In genomic region chr20:63041776-63042175, GRCh38 we compare ENCODE assay signal across 22 cellular contexts. TPM values are rescaled to one million over a fixed set of nuclear protein-coding genes. Genes with fewer than 3 reads are reported as not detected.
DNase-seq lines count a peak whose midpoint lies in the region; ATAC-seq, FAIRE-seq and TF ChIP-seq lines count a peak whose summit lies in the region.
"Had no signal": no experiment of that assay in that cellular context is flagged by ENCODE, and none has a peak within 500 bp of the region (broad histone marks: within the 10 kb centered on the region; RNA-seq: fewer than 3 reads in every experiment).

No MANE protein-coding gene starts in this region.

- H3K36me3 Mint-ChIP-seq in natural killer cell treated with Interleukin-12 subunit alpha and Interleukin-12 subunit beta and Interleukin-15 and Interleukin-18, amount 100 ng/mL, for 72 hours: no peaks in the 10 kb centered on the region
- H3K36me3 Mint-ChIP-seq in natural killer cell (no peaks in the 10 kb centered on the region), nephron progenitor cell (ENCODE audit: low read depth) (no peaks in the 10 kb centered on the region)
- H3K36me3 Mint-ChIP-seq: CD4-positive, alpha-beta memory T cell had no signal

- TF ChIP-seq CTCF in natural killer cell (IDR thresholded peaks at IDR 0.05) (no peak), GM12878 (IDR thresholded peaks at IDR 0.05 in 2 of 3, conservative IDR thresholded peaks at IDR 0.05 in 1 of 3; ENCODE audit: control insufficient read depth in 2 of 3, extremely low read depth in 1 of 3, insufficient read depth in 1 of 3, low read depth in 3 of 3, low read length in 3 of 3) (no peak), spleen (IDR thresholded peaks at IDR 0.05 in 8 of 11, conservative IDR thresholded peaks at IDR 0.05 in 3 of 11) (no peak), nephron progenitor cell (IDR thresholded peaks at IDR 0.05) (no peak)

- TF ChIP-seq POLR2A in GM12878 (IDR thresholded peaks at IDR 0.05; ENCODE audit: low read depth, low read length): no peak
- TF ChIP-seq POLR2A in spleen (IDR thresholded peaks at IDR 0.05): no peak

- H3K4me1 ChIP-seq in GM12878 (ENCODE audit: control insufficient read depth, insufficient read depth, low read length): peaks cover 6% of the 10 kb centered on the region
- H3K4me1 ChIP-seq in spleen: no peaks in the 10 kb centered on the region
- H3K4me1 ChIP-seq: HAP-1 had no signal

- H4K20me1 ChIP-seq in GM12878 (ENCODE audit: control insufficient read depth, insufficient read depth): no peaks in the 10 kb centered on the region

- H2AFZ ChIP-seq in GM12878 (ENCODE audit: control insufficient read depth, low read depth, low read length): no peak overlapping the region

- in situ Hi-C loops in GM12878 (cut with MboI): no loop called here

- TF ChIP-seq EP300 in GM12878 (IDR thresholded peaks at IDR 0.05; ENCODE audit: borderline replicate concordance in 1 of 2, control insufficient read depth in 1 of 2, low read depth in 2 of 2, low read length in 2 of 2): no peak

- H3K9me3 Mint-ChIP-seq in natural killer cell treated with Interleukin-12 subunit alpha and Interleukin-12 subunit beta and Interleukin-15 and Interleukin-18, amount 100 ng/mL, for 72 hours: no peaks in the 10 kb centered on the region
- H3K9me3 Mint-ChIP-seq in natural killer cell (no peaks in the 10 kb centered on the region), nephron progenitor cell (peaks cover 31% of the 10 kb centered on the region)
- H3K9me3 Mint-ChIP-seq: HFFc6 had no signal

- H3K9ac ChIP-seq in GM12878 (ENCODE audit: control insufficient read depth, insufficient read depth, low read length): no peak overlapping the region

- POLR2A ChIA-PET in GM12878 (lab: Charles Lee): interaction anchor here (0.6 to 1.0 kb wide), 3 partner anchors 9 to 31 kb away, joined by 3 to 5 read pairs (median 3); no protein-coding TSS in a partner anchor

- peak; percentile 29 for DNase-seq in natural killer cell treated with Interleukin-12 subunit alpha and Interleukin-12 subunit beta and Interleukin-15 and Interleukin-18, amount 100 ng/mL, for 72 hours (ENCODE audit: low spot score)
- DNase-seq in natural killer cell: no peak
- DNase-seq in NCI-H526 treated with DMSO at 0.1 percent for 48 hours (lab: John Stamatoyannopoulos, UW): peak; percentile 55
- no peak for DNase-seq in GM12878 (ENCODE audit: low read depth, low spot score)
- peak; percentile 17 for DNase-seq in spleen
- DNase-seq in nephron progenitor cell: no peak
- no peak for DNase-seq in NCI-H446 (lab: John Stamatoyannopoulos, UW)
- DNase-seq: 8988T; C1 segment of cervical spinal cord; Calu3; CD4-positive, alpha-beta memory T cell; COR-L47; DMS53; DMS79 treated with DMSO at 0.1 percent for 48 hours; GOT3; HFFc6 had no signal

- TF ChIP-seq RAD21 in GM12878 (IDR thresholded peaks at IDR 0.05; ENCODE audit: insufficient read depth, low read depth, low read length): no peak

- FAIRE-seq in GM12878 (lab: Jason Lieb, UNC): no peak
- FAIRE-seq: G401.6, H54 had no signal

- no peak overlapping the region for H3K4me3 Mint-ChIP-seq in natural killer cell treated with Interleukin-12 subunit alpha and Interleukin-12 subunit beta and Interleukin-15 and Interleukin-18, amount 100 ng/mL, for 72 hours
- no peak overlapping the region for H3K4me3 Mint-ChIP-seq in natural killer cell
- no peak overlapping the region for H3K4me3 Mint-ChIP-seq in nephron progenitor cell
- H3K4me3 Mint-ChIP-seq: CD4-positive, alpha-beta memory T cell; HFFc6 had no signal

- CTCF ChIA-PET in GM12878 (lab: Yijun Ruan, JAX): interaction anchor here (0.8 to 2.3 kb wide), 7 partner anchors 13 to 69 kb away, joined by 3 to 11 read pairs (median 5); no protein-coding TSS in a partner anchor

- H3K4me3 ChIP-seq in GM12878 (no peak overlapping the region), spleen (no peak overlapping the region)
- H3K4me3 ChIP-seq: HAP-1 had no signal

- intact Hi-C loops in natural killer cell (cut with micrococcal nuclease) (no loop called here), GM12878 (cut with micrococcal nuclease; ENCODE audit: unreplicated experiment) (no loop called here), spleen (cut with DNase I; ENCODE audit: low total_unique reads) (no loop called here)

- peaks cover 26 to 42% of the 10 kb centered on the region in 2 donors for H3K27me3 Mint-ChIP-seq in natural killer cell treated with Interleukin-12 subunit alpha and Interleukin-12 subunit beta and Interleukin-15 and Interleukin-18, amount 100 ng/mL, for 72 hours
- H3K27me3 Mint-ChIP-seq in natural killer cell (ENCODE audit: low read depth in 2 of 2): peaks cover 29 to 36% of the 10 kb centered on the region in 2 donors
- H3K27me3 Mint-ChIP-seq in nephron progenitor cell (ENCODE audit: low read depth, poor library complexity): peaks cover 85% of the 10 kb centered on the region

- no peaks in the 10 kb centered on the region for H3K79me2 ChIP-seq in GM12878 (ENCODE audit: control insufficient read depth, insufficient read depth, low read length)

- H3K27ac Mint-ChIP-seq in natural killer cell treated with Interleukin-12 subunit alpha and Interleukin-12 subunit beta and Interleukin-15 and Interleukin-18, amount 100 ng/mL, for 72 hours: no peak overlapping the region
- no peak overlapping the region for H3K27ac Mint-ChIP-seq in natural killer cell
- H3K27ac Mint-ChIP-seq in nephron progenitor cell: no peak overlapping the region
- H3K27ac Mint-ChIP-seq: CD4-positive, alpha-beta memory T cell; HFFc6 had no signal

- H3K4me2 ChIP-seq in GM12878 (ENCODE audit: control insufficient read depth, insufficient read depth): no peak overlapping the region

- WGBS in GM12878 (ENCODE audit: insufficient coverage, insufficient replicate concordance, low lambda C conversion rate, missing lambda C conversion rate): 52% methylated on average over 7 of the region's 7 CpGs
- 73 to 87% (median 81%) methylated on average over 7 of the region's 7 CpGs for WGBS in spleen, 5 donors

- RAD21 ChIA-PET in GM12878 (lab: Charles Lee; ENCODE audit: unreplicated experiment): interaction anchor here (0.9 to 2.7 kb wide), 3 partner anchors 30 to 64 kb away, joined by 4 to 19 read pairs (median 9); no protein-coding TSS in a partner anchor

- SMC1A ChIA-PET in GM12878 (lab: Charles Lee; ENCODE audit: uncharacterized antibody, unreplicated experiment): interaction anchor here (0.9 to 1.9 kb wide), 8 partner anchors 13 to 61 kb away, joined by 3 to 8 read pairs (median 4); no protein-coding TSS in a partner anchor

- H3K4me1 Mint-ChIP-seq in natural killer cell treated with Interleukin-12 subunit alpha and Interleukin-12 subunit beta and Interleukin-15 and Interleukin-18, amount 100 ng/mL, for 72 hours (ENCODE audit: low read depth in 2 of 2): no peaks in the 10 kb centered on the region
- H3K4me1 Mint-ChIP-seq in natural killer cell (no peaks in the 10 kb centered on the region), nephron progenitor cell (peaks cover 3% of the 10 kb centered on the region)

- ATAC-seq in natural killer cell treated with Interleukin-12 subunit alpha and Interleukin-12 subunit beta and Interleukin-15 and Interleukin-18, amount 100 ng/mL, for 72 hours: no peak
- no peak for ATAC-seq in natural killer cell
- peak; percentile 19; the same call in 2 of the 3 replicates for ATAC-seq in GM12878
- ATAC-seq in HG03442 (IDR thresholded peaks at IDR 0.05; ENCODE audit: unreplicated experiment): no peak

- no peaks in the 10 kb centered on the region for H3K9me3 ChIP-seq in GM12878 (replicated peaks; ENCODE audit: control insufficient read depth, insufficient read depth, low read length)
- H3K9me3 ChIP-seq in spleen: no peaks in the 10 kb centered on the region
- H3K9me3 ChIP-seq: HAP-1 had no signal

- BruUV-seq in GM12878 (replicated peaks; lab: Mats Ljungman, UMichigan): no TSS peak

- H3K27ac ChIP-seq in GM12878 (ENCODE audit: control insufficient read depth, insufficient read depth) (no peak overlapping the region), spleen (no peak overlapping the region)

- H3K27me3 ChIP-seq in GM12878 (replicated peaks in 1 of 2; ENCODE audit: control insufficient read depth in 2 of 2, insufficient read depth in 2 of 2, low read length in 1 of 2) (no peaks in the 10 kb centered on the region), spleen (replicated peaks in 1 of 7) (peaks cover 0 to 96% (median 3%) of the 10 kb centered on the region in 7 donors)

- H3K36me3 ChIP-seq in GM12878 (ENCODE audit: control insufficient read depth in 2 of 2, insufficient read depth in 2 of 2, low read length in 1 of 2) (no peaks in the 10 kb centered on the region), spleen (no peaks in the 10 kb centered on the region)
- H3K36me3 ChIP-seq: HAP-1 had no signal

TF ChIP-seq in GM12878, 131 proteins besides CTCF, POLR2A, EP300 and RAD21:
- TF ChIP-seq BHLHE40 (IDR thresholded peaks at IDR 0.05; ENCODE audit: borderline replicate concordance in 1 of 2, low read depth in 2 of 2, low read length in 1 of 2) (peak in 1 of 2 experiments; percentile 65; a peak in 2 of 4 replicates), SPI1 (IDR thresholded peaks at IDR 0.05; ENCODE audit: borderline replicate concordance, insufficient read depth, low read depth, low read length) (no peak)

RNA-seq across cellular contexts. Expression of gene BHLHE23, which starts 35.0 kb away (rescaled TPM):
- total RNA-seq in natural killer cell treated with Interleukin-12 subunit alpha and Interleukin-12 subunit beta and Interleukin-15 and Interleukin-18, amount 100 ng/mL, for 72 hours: not detected
- total RNA-seq in natural killer cell (not detected), GM12878 (2014; rRNA removed) (not detected in 2 replicates), GM12878 (2014; rRNA removed; fragmentation: Illumina TruSeq; extraction: Trizol) (not detected in 2 replicates), GM12878 (2021) (0.33 TPM in 1 of 2 replicates, not detected in the other), spleen (not detected)
- total RNA-seq in GM12878 (2013; cell fraction: nucleolus; rRNA removed): 0.69 TPM in 1 of 2 replicates, not detected in the other
- not detected for polyA plus RNA-seq in GM12878 (2011; ENCODE audit: low read depth)
- polyA plus RNA-seq in GM12878 (2011; rRNA removed) (not detected in 2 replicates), GM12878 (2014; fragmentation: Illumina TruSeq; extraction: Trizol) (not detected in 2 replicates), GM12878 (2014; fragmentation: Nextera tagmentation; extraction: Ambion mirVana) (not detected), GM12878 (2014; rRNA removed) (0.28 TPM in 1 of 2 replicates, not detected in the other), GM12878 (2016; fragmentation: Nextera tagmentation; extraction: Ambion mirVana) (not detected), spleen (not detected)
- polyA plus RNA-seq in GM12878 (2011; cell fraction: cytosol; rRNA removed): 0.07 TPM in 1 of 2 replicates, not detected in the other
- polyA plus RNA-seq in GM12878 (2011; cell fraction: nucleus; rRNA removed): 0.28 and 0.40 TPM in 2 replicates
- polyA plus RNA-seq in GM12878 (2012): 0.11 TPM in 1 of 2 replicates, not detected in the other
- polyA minus RNA-seq in GM12878 (2011; rRNA and poly(A)+ RNA removed): not detected in 2 replicates
- polyA minus RNA-seq in GM12878 (2011; cell fraction: cytosol; rRNA and poly(A)+ RNA removed): not detected in 2 replicates
- not detected in 2 replicates for polyA minus RNA-seq in GM12878 (2011; cell fraction: nucleus; rRNA and poly(A)+ RNA removed)
- total RNA-seq: A673; Calu3; CD4-positive, alpha-beta memory T cell; HFFc6 had no signal
- polyA plus RNA-seq: BJ; CD4-positive, alpha-beta memory T cell had no signal

Comparison
In these comparisons a context has a peak if more than half of its experiments do, and no peak if none do; other contexts are left out.
1. DNase-seq: peak in natural killer cell treated with Interleukin-12 subunit alpha and Interleukin-12 subunit beta and Interleukin-15 and Interleukin-18, amount 100 ng/mL, for 72 hours (single experiment), NCI-H526 treated with DMSO at 0.1 percent for 48 hours (single experiment) and spleen (single experiment); none in natural killer cell (single experiment), GM12878 (single experiment), nephron progenitor cell (single experiment) and NCI-H446 (0 of 2).